In genomic region chr19:14349426-14349825, GRCh38 we compare ENCODE assay signal across 26 cellular contexts. TPM values are rescaled to one million over a fixed set of nuclear protein-coding genes. Genes with fewer than 3 reads are reported as not detected.
DNase-seq lines count a peak whose midpoint lies in the region; ATAC-seq and TF ChIP-seq lines count a peak whose summit lies in the region.
"Had no signal": no experiment of that assay in that cellular context is flagged by ENCODE, and none has a peak within 500 bp of the region (broad histone marks: within the 10 kb centered on the region; RNA-seq: fewer than 3 reads in every experiment).

No MANE protein-coding gene starts in this region.

- peak overlapping the region; percentile 48 for H3K4me3 Mint-ChIP-seq in activated CD4-positive, alpha-beta T cell treated with anti-CD3 and anti-CD28 coated beads, Interleukin-2, amount 10 ng/mL, durations not matched to agents 24 days and 14 days
- H3K4me3 Mint-ChIP-seq in activated CD4-positive, alpha-beta memory T cell treated with anti-CD3 and anti-CD28 coated beads for 36 hours = no peak overlapping the region
- peak overlapping the region in 2 of 8 donors; percentile 32 to 58 for H3K4me3 Mint-ChIP-seq in naive B cell
- H3K4me3 Mint-ChIP-seq: nephron progenitor cell had no signal

- TF ChIP-seq EP300 in upper lobe of left lung (IDR thresholded peaks at IDR 0.05) = no peak

- H3K4me3 ChIP-seq in prostate gland (no peak overlapping the region), upper lobe of left lung (no peak overlapping the region)
- H3K4me3 ChIP-seq: esophagus muscularis mucosa, gastrocnemius medialis, HAP-1, left ventricle myocardium inferior, right lobe of liver, upper lobe of right lung had no signal

- H3K36me3 ChIP-seq in prostate gland = no peaks in the 10 kb centered on the region
- no peaks in the 10 kb centered on the region for H3K36me3 ChIP-seq in upper lobe of left lung
- H3K36me3 ChIP-seq: esophagus muscularis mucosa, gastrocnemius medialis, HAP-1, left ventricle myocardium inferior, right lobe of liver, upper lobe of right lung had no signal

- CTCF ChIA-PET in activated CD4-positive, alpha-beta memory T cell treated with anti-CD3 and anti-CD28 coated beads for 36 hours (lab: Charles Lee) = interaction anchor here (0.6 to 4.2 kb wide), 16 partner anchors 14 to 234 kb away, joined by 3 to 91 read pairs (median 8); partner anchors contain the start of genes ADGRE5 and ASF1B

- H3K27ac Mint-ChIP-seq in activated CD4-positive, alpha-beta T cell treated with anti-CD3 and anti-CD28 coated beads, Interleukin-2, amount 10 ng/mL, durations not matched to agents 24 days and 14 days = peak overlapping the region; percentile 66
- no peak overlapping the region for H3K27ac Mint-ChIP-seq in activated CD4-positive, alpha-beta memory T cell treated with anti-CD3 and anti-CD28 coated beads for 36 hours
- peak overlapping the region in 3 of 6 donors; percentile 43 to 89 (median 63) for H3K27ac Mint-ChIP-seq in naive B cell
- H3K27ac Mint-ChIP-seq: brain, nephron progenitor cell had no signal

- no peaks in the 10 kb centered on the region for H3K27me3 Mint-ChIP-seq in activated CD4-positive, alpha-beta T cell treated with anti-CD3 and anti-CD28 coated beads, Interleukin-2, amount 10 ng/mL, durations not matched to agents 24 days and 14 days
- H3K27me3 Mint-ChIP-seq in activated CD4-positive, alpha-beta memory T cell treated with anti-CD3 and anti-CD28 coated beads for 36 hours = no peaks in the 10 kb centered on the region
- no peaks in the 10 kb centered on the region for H3K27me3 Mint-ChIP-seq in naive B cell

- in situ Hi-C loops in GM13977 (cut with MboI; ENCODE audit: low pct_unique_long_range_greater_than_20kb, low sequenced_read_pairs, unreplicated experiment) = loop anchor here (5.0 kb wide), 1 partner anchor 152 kb away; no protein-coding TSS in a partner anchor

- H3K4me1 Mint-ChIP-seq in activated CD4-positive, alpha-beta T cell treated with anti-CD3 and anti-CD28 coated beads, Interleukin-2, amount 10 ng/mL, durations not matched to agents 24 days and 14 days = peaks cover 23% of the 10 kb centered on the region
- peaks cover 32% of the 10 kb centered on the region for H3K4me1 Mint-ChIP-seq in activated CD4-positive, alpha-beta memory T cell treated with anti-CD3 and anti-CD28 coated beads for 36 hours (ENCODE audit: low read depth)
- peaks cover 14 to 32% (median 17%) of the 10 kb centered on the region in 3 donors for H3K4me1 Mint-ChIP-seq in naive B cell

- no peaks in the 10 kb centered on the region for H3K9me3 ChIP-seq in prostate gland
- H3K9me3 ChIP-seq in upper lobe of left lung = no peaks in the 10 kb centered on the region
- H3K9me3 ChIP-seq: esophagus muscularis mucosa, gastrocnemius medialis, HAP-1, left ventricle myocardium inferior, right lobe of liver, upper lobe of right lung had no signal

- no peaks in the 10 kb centered on the region for H3K9me3 Mint-ChIP-seq in activated CD4-positive, alpha-beta T cell treated with anti-CD3 and anti-CD28 coated beads, Interleukin-2, amount 10 ng/mL, durations not matched to agents 24 days and 14 days
- H3K9me3 Mint-ChIP-seq in activated CD4-positive, alpha-beta memory T cell treated with anti-CD3 and anti-CD28 coated beads for 36 hours = no peaks in the 10 kb centered on the region
- H3K9me3 Mint-ChIP-seq in naive B cell = no peaks in the 10 kb centered on the region
- H3K9me3 Mint-ChIP-seq: nephron progenitor cell had no signal

- intact Hi-C loops in activated CD4-positive, alpha-beta T cell treated with anti-CD3 and anti-CD28 coated beads, Interleukin-2, amount 10 ng/mL, durations not matched to agents 24 days and 14 days (cut with micrococcal nuclease) = loop anchor here (1.0 to 2.0 kb wide), 2 partner anchors 35 to 213 kb away; partner anchors contain the start of gene ASF1B
- intact Hi-C loops in activated CD4-positive, alpha-beta memory T cell treated with anti-CD3 and anti-CD28 coated beads for 36 hours (cut with micrococcal nuclease) = loop anchor here (2.0 to 5.0 kb wide), 2 partner anchors 153 to 467 kb away; no protein-coding TSS in a partner anchor
- intact Hi-C loops in prostate gland (cut with DNase I) = loop anchor here (5.0 kb wide), 1 partner anchor 152 kb away; no protein-coding TSS in a partner anchor

- no peaks in the 10 kb centered on the region for H3K4me1 ChIP-seq in prostate gland (replicated peaks)
- peaks cover 0 to 17% (median 12%) of the 10 kb centered on the region in 4 donors for H3K4me1 ChIP-seq in upper lobe of left lung
- H3K4me1 ChIP-seq: right lobe of liver had no signal

- no peak overlapping the region for H3K27ac ChIP-seq in prostate gland
- no peak overlapping the region for H3K27ac ChIP-seq in upper lobe of left lung
- H3K27ac ChIP-seq: esophagus muscularis mucosa, gastrocnemius medialis, left ventricle myocardium inferior, right lobe of liver, upper lobe of right lung had no signal

- no peak for TF ChIP-seq POLR2A in prostate gland (IDR thresholded peaks at IDR 0.05)
- TF ChIP-seq POLR2A in upper lobe of left lung (IDR thresholded peaks at IDR 0.05) = no peak

- WGBS in prostate gland = 75% methylated on average over 7 of the region's 7 CpGs
- WGBS in upper lobe of left lung, 2 donors = 68 to 76% methylated on average over 7 of the region's 7 CpGs

- TF ChIP-seq CTCF in GM13977 (IDR thresholded peaks at IDR 0.05; ENCODE audit: extremely low read depth, insufficient read depth, missing control alignments) (no peak), prostate gland (IDR thresholded peaks at IDR 0.05) (no peak), upper lobe of left lung (IDR thresholded peaks at IDR 0.05) (no peak)

- H3K27me3 ChIP-seq in prostate gland (replicated peaks; ENCODE audit: insufficient read depth) = peaks cover 3% of the 10 kb centered on the region
- H3K27me3 ChIP-seq in upper lobe of left lung = no peaks in the 10 kb centered on the region
- H3K27me3 ChIP-seq: esophagus muscularis mucosa, right lobe of liver, upper lobe of right lung had no signal

- POLR2A ChIA-PET in activated CD4-positive, alpha-beta memory T cell treated with anti-CD3 and anti-CD28 coated beads for 36 hours (lab: Charles Lee) = interaction anchor here (0.7 to 0.8 kb wide), 2 partner anchors 35 to 55 kb away, joined by 3 to 4 read pairs; no protein-coding TSS in a partner anchor

- H3K36me3 Mint-ChIP-seq in activated CD4-positive, alpha-beta T cell treated with anti-CD3 and anti-CD28 coated beads, Interleukin-2, amount 10 ng/mL, durations not matched to agents 24 days and 14 days (ENCODE audit: low read depth) = no peaks in the 10 kb centered on the region
- no peaks in the 10 kb centered on the region for H3K36me3 Mint-ChIP-seq in activated CD4-positive, alpha-beta memory T cell treated with anti-CD3 and anti-CD28 coated beads for 36 hours
- no peaks in the 10 kb centered on the region for H3K36me3 Mint-ChIP-seq in naive B cell
- H3K36me3 Mint-ChIP-seq: brain had no signal

- DNase-seq in activated CD4-positive, alpha-beta T cell treated with anti-CD3 and anti-CD28 coated beads, Interleukin-2, amount 10 ng/mL, durations not matched to agents 24 days and 14 days = peak; percentile 78
- DNase-seq in activated CD4-positive, alpha-beta T cell treated with anti-CD3 and anti-CD28 coated beads, Interleukin-2, amount 50 U/mL, for 48 hours = no peak
- peak; percentile 17 for DNase-seq in GM13977 (ENCODE audit: low spot score)
- peak; percentile 43 for DNase-seq in activated CD4-positive, alpha-beta memory T cell treated with anti-CD3 and anti-CD28 coated beads for 36 hours
- no peak for DNase-seq in naive B cell
- DNase-seq in prostate gland (ENCODE audit: low spot score) = no peak
- no peak for DNase-seq in SW 1271 (lab: John Stamatoyannopoulos, UW)
- no peak for DNase-seq in upper lobe of left lung
- DNase-seq: activated T-cell treated with anti-CD3 and anti-CD28 coated beads, Interleukin-2, amount 50 U/mL, for 48 hours; gastrocnemius medialis; hippocampal formation; left ventricle myocardium inferior; midbrain; NCI-H1048; NCI-H187 treated with DMSO at 0.1 percent for 48 hours; NCI-H2227 treated with DMSO at 0.1 percent for 48 hours; NCI-H82; nephron progenitor cell; OCI-M1; right lobe of liver; SHP77 treated with DMSO at 0.1 percent for 48 hours; stimulated activated CD4-positive, alpha-beta T cell treated with anti-CD3 and anti-CD28 coated beads, Interleukin-15, amount 100 ng/mL, for 24 hours; upper lobe of right lung had no signal

- ATAC-seq in naive B cell (ENCODE audit: low read depth in 2 of 2) (peak; percentile 63 to 76), upper lobe of left lung (ENCODE audit: low FRiP score in 2 of 2) (no peak)
- ATAC-seq: right lobe of liver had no signal

RNA-seq across cellular contexts. Expression of gene ADGRE5, which starts 31.8 kb away (rescaled TPM):
- 206 and 209 TPM in 2 replicates for total RNA-seq in activated CD4-positive, alpha-beta T cell treated with anti-CD3 and anti-CD28 coated beads, Interleukin-2, amount 10 ng/mL, durations not matched to agents 24 days and 14 days
- total RNA-seq in activated CD4-positive, alpha-beta memory T cell treated with anti-CD3 and anti-CD28 coated beads for 36 hours = 100 to 1,000 TPM; 202 to 206 TPM
- 10 to 100 TPM; 17.8 to 41.1 (median 31.9) TPM for polyA plus RNA-seq in naive B cell (ENCODE audit: low read depth in 6 of 6)
- total RNA-seq in prostate gland (10 to 100 TPM; 16.3 to 42.2 TPM), upper lobe of left lung (100 to 1,000 TPM; 123 to 259 (median 227) TPM)

Comparison
In these comparisons a context has a peak if more than half of its experiments do, and no peak if none do; other contexts are left out.
1. DNase-seq: peak in activated CD4-positive, alpha-beta T cell treated with anti-CD3 and anti-CD28 coated beads, Interleukin-2, amount 10 ng/mL, durations not matched to agents 24 days and 14 days (single experiment), GM13977 (single experiment) and activated CD4-positive, alpha-beta memory T cell treated with anti-CD3 and anti-CD28 coated beads for 36 hours (single experiment); none in activated CD4-positive, alpha-beta T cell treated with anti-CD3 and anti-CD28 coated beads, Interleukin-2, amount 50 U/mL, for 48 hours (0 of 2), naive B cell (single experiment), prostate gland (single experiment), SW 1271 (0 of 2) and upper lobe of left lung (0 of 2).
2. ATAC-seq: peak in naive B cell (2 of 2); none in upper lobe of left lung (0 of 2).